In genomic region chr10:7243873-7244272, GRCh38 we compare ENCODE assay signal across 10 cellular contexts.
A peak's percentile ranks its signal among the peaks of the same experiment; 100 is the strongest.
DNase-seq lines count a peak whose midpoint lies in the region; ATAC-seq and TF ChIP-seq lines count a peak whose summit lies in the region.
"Had no signal": no experiment of that assay in that cellular context is flagged by ENCODE, and none has a peak within 500 bp of the region (broad histone marks: within the 10 kb centered on the region; RNA-seq: fewer than 3 reads in every experiment).

No MANE protein-coding gene starts in this region.

- ATAC-seq in activated T-cell treated with anti-CD3 and anti-CD28 coated beads, Interleukin-2, amount 50 U/mL, for 72 hours (replicated peaks in 1 of 2): no peak
- no peak for ATAC-seq in activated T-cell treated with anti-CD3 and anti-CD28 coated beads, Interleukin-2, amount 50 U/mL, for 4 hours
- ATAC-seq in HG02571 (IDR thresholded peaks at IDR 0.05; ENCODE audit: unreplicated experiment): peak; percentile 67
- ATAC-seq in stimulated activated effector memory CD8-positive, alpha-beta T cell treated with anti-CD3 and anti-CD28 coated beads, Interleukin-12 subunit alpha, Interleukin-12 subunit beta, amount 100 ng/mL, for 72 hours: no peak
- no peak for ATAC-seq in HG03439 (IDR thresholded peaks at IDR 0.05; ENCODE audit: unreplicated experiment)
- no peak for ATAC-seq in upper lobe of left lung (ENCODE audit: low FRiP score in 2 of 2)
- ATAC-seq: Panc1 had no signal

- H3K4me3 ChIP-seq in upper lobe of left lung: no peak overlapping the region

- WGBS in upper lobe of left lung, 2 donors: 18 to 41% methylated on average over 3 of the region's 3 CpGs

- H3K4me1 Mint-ChIP-seq in activated T-cell treated with anti-CD3 and anti-CD28 coated beads, Interleukin-2, amount 50 U/mL, for 72 hours (ENCODE audit: low read depth): peaks cover 39% of the 10 kb centered on the region
- peaks cover 50% of the 10 kb centered on the region for H3K4me1 Mint-ChIP-seq in activated T-cell treated with anti-CD3 and anti-CD28 coated beads, Interleukin-2, amount 50 U/mL, for 4 hours (ENCODE audit: low read depth)
- H3K4me1 Mint-ChIP-seq in IgD-negative memory B cell: peaks cover 10 to 12% (median 12%) of the 10 kb centered on the region in 3 donors
- H3K4me1 Mint-ChIP-seq in stimulated activated effector memory CD8-positive, alpha-beta T cell treated with anti-CD3 and anti-CD28 coated beads, Interleukin-12 subunit alpha, Interleukin-12 subunit beta, amount 100 ng/mL, for 72 hours: peaks cover 46% of the 10 kb centered on the region
- H3K4me1 Mint-ChIP-seq: H9 had no signal

- H3K36me3 ChIP-seq in upper lobe of left lung: peaks cover 0 to 3% (median 0%) of the 10 kb centered on the region in 4 donors

- no peak overlapping the region for H3K27ac ChIP-seq in upper lobe of left lung

- no peak for DNase-seq in activated T-cell treated with anti-CD3 and anti-CD28 coated beads, Interleukin-2, amount 50 U/mL, for 72 hours
- DNase-seq in activated T-cell treated with anti-CD3 and anti-CD28 coated beads, Interleukin-2, amount 50 U/mL, for 4 hours: no peak
- DNase-seq in stimulated activated effector memory CD8-positive, alpha-beta T cell treated with anti-CD3 and anti-CD28 coated beads, Interleukin-12 subunit alpha, Interleukin-12 subunit beta, amount 100 ng/mL, for 72 hours (ENCODE audit: low spot score in 2 of 2): no peak
- DNase-seq in NCI-H526 (lab: John Stamatoyannopoulos, UW) (no peak), upper lobe of left lung (no peak)
- DNase-seq: H9 had no signal

- H3K27me3 ChIP-seq in upper lobe of left lung: no peaks in the 10 kb centered on the region

- no peak for TF ChIP-seq POLR2A in upper lobe of left lung (IDR thresholded peaks at IDR 0.05)

- H3K27me3 Mint-ChIP-seq in activated T-cell treated with anti-CD3 and anti-CD28 coated beads, Interleukin-2, amount 50 U/mL, for 72 hours (ENCODE audit: low read depth): no peaks in the 10 kb centered on the region
- no peaks in the 10 kb centered on the region for H3K27me3 Mint-ChIP-seq in activated T-cell treated with anti-CD3 and anti-CD28 coated beads, Interleukin-2, amount 50 U/mL, for 4 hours (ENCODE audit: low read depth)
- H3K27me3 Mint-ChIP-seq in IgD-negative memory B cell: no peaks in the 10 kb centered on the region

- TF ChIP-seq EP300 in upper lobe of left lung (IDR thresholded peaks at IDR 0.05): no peak

- H3K27ac Mint-ChIP-seq in activated T-cell treated with anti-CD3 and anti-CD28 coated beads, Interleukin-2, amount 50 U/mL, for 72 hours: peak overlapping the region; percentile 32
- H3K27ac Mint-ChIP-seq in IgD-negative memory B cell: peak overlapping the region in 2 of 3 donors; percentile 15 to 54
- H3K27ac Mint-ChIP-seq in stimulated activated effector memory CD8-positive, alpha-beta T cell treated with anti-CD3 and anti-CD28 coated beads, Interleukin-12 subunit alpha, Interleukin-12 subunit beta, amount 100 ng/mL, for 72 hours: no peak overlapping the region

- H3K36me3 Mint-ChIP-seq in activated T-cell treated with anti-CD3 and anti-CD28 coated beads, Interleukin-2, amount 50 U/mL, for 72 hours (ENCODE audit: insufficient read depth in 2 of 2): peaks cover 6 to 25% of the 10 kb centered on the region in 2 donors
- peaks cover 48% of the 10 kb centered on the region for H3K36me3 Mint-ChIP-seq in activated T-cell treated with anti-CD3 and anti-CD28 coated beads, Interleukin-2, amount 50 U/mL, for 4 hours (ENCODE audit: insufficient read depth)
- H3K36me3 Mint-ChIP-seq in IgD-negative memory B cell: peaks cover 19% of the 10 kb centered on the region
- peaks cover 92% of the 10 kb centered on the region for H3K36me3 Mint-ChIP-seq in stimulated activated effector memory CD8-positive, alpha-beta T cell treated with anti-CD3 and anti-CD28 coated beads, Interleukin-12 subunit alpha, Interleukin-12 subunit beta, amount 100 ng/mL, for 72 hours

- TF ChIP-seq CTCF in upper lobe of left lung (IDR thresholded peaks at IDR 0.05): no peak

- peaks cover 0 to 6% of the 10 kb centered on the region in 2 donors for H3K9me3 Mint-ChIP-seq in activated T-cell treated with anti-CD3 and anti-CD28 coated beads, Interleukin-2, amount 50 U/mL, for 72 hours
- H3K9me3 Mint-ChIP-seq in activated T-cell treated with anti-CD3 and anti-CD28 coated beads, Interleukin-2, amount 50 U/mL, for 4 hours: no peaks in the 10 kb centered on the region
- no peaks in the 10 kb centered on the region for H3K9me3 Mint-ChIP-seq in IgD-negative memory B cell
- no peaks in the 10 kb centered on the region for H3K9me3 Mint-ChIP-seq in stimulated activated effector memory CD8-positive, alpha-beta T cell treated with anti-CD3 and anti-CD28 coated beads, Interleukin-12 subunit alpha, Interleukin-12 subunit beta, amount 100 ng/mL, for 72 hours
- H3K9me3 Mint-ChIP-seq: H9 had no signal

- no peaks in the 10 kb centered on the region for H3K9me3 ChIP-seq in upper lobe of left lung

- peak overlapping the region in 1 of 2 donors; percentile 56 for H3K4me3 Mint-ChIP-seq in activated T-cell treated with anti-CD3 and anti-CD28 coated beads, Interleukin-2, amount 50 U/mL, for 72 hours
- H3K4me3 Mint-ChIP-seq in activated T-cell treated with anti-CD3 and anti-CD28 coated beads, Interleukin-2, amount 50 U/mL, for 4 hours: no peak overlapping the region
- peak overlapping the region in 2 of 4 donors; percentile 59 to 73 for H3K4me3 Mint-ChIP-seq in IgD-negative memory B cell
- H3K4me3 Mint-ChIP-seq in stimulated activated effector memory CD8-positive, alpha-beta T cell treated with anti-CD3 and anti-CD28 coated beads, Interleukin-12 subunit alpha, Interleukin-12 subunit beta, amount 100 ng/mL, for 72 hours: peak overlapping the region; percentile 7
- H3K4me3 Mint-ChIP-seq: H9 had no signal

- peaks cover 0 to 8% (median 0%) of the 10 kb centered on the region in 4 donors for H3K4me1 ChIP-seq in upper lobe of left lung
